8 cellular contexts compared by ENCODE assay signal in the genomic region with DNA sequence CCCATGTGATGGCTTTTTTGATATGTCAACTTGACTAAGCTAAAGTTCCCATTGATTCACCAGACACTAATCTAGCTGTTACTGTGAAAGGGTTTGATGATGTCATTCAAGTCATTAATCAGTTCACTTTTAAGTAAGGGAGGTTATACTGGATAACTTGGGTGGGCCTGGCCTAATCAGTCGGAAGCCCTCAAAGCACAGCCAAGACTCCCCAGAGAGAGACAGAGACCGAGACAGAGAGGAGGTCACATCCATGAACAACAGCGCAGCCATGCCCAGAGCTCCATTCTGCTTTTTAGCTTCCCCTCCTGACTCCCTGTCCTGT.
A peak's percentile ranks its signal among the peaks of the same experiment; 100 is the strongest.
DNase-seq lines count a peak whose midpoint lies in the region; TF ChIP-seq lines count a peak whose summit lies in the region.
"Had no signal": no experiment of that assay in that cellular context is flagged by ENCODE, and none has a peak within 500 bp of the region (broad histone marks: within the 10 kb centered on the region; RNA-seq: fewer than 3 reads in every experiment).

No MANE protein-coding gene starts in this region.

- no peaks in the 10 kb centered on the region for H3K9me2 ChIP-seq in DOHH2 (replicated peaks; ENCODE audit: control insufficient read depth, low read length)

- H3K27me3 ChIP-seq in DOHH2 (ENCODE audit: control insufficient read depth, low read length) (peaks cover 58% of the 10 kb centered on the region), KMS-11 (ENCODE audit: insufficient read depth, low read depth) (peaks cover 7% of the 10 kb centered on the region; the same call in 1 of the 2 replicates), mammary epithelial cell (ENCODE audit: insufficient read depth, low read length) (no peaks in the 10 kb centered on the region), tibial nerve (no peaks in the 10 kb centered on the region)
- H3K27me3 ChIP-seq: MG63 had no signal

- H3K4me3 Mint-ChIP-seq in neural crest cell, result peak overlapping the region; percentile 84

- H3K36me3 Mint-ChIP-seq in neural crest cell (ENCODE audit: low read depth), result no peaks in the 10 kb centered on the region

- H3K4me1 ChIP-seq in DOHH2 (ENCODE audit: control insufficient read depth, low read length) (peaks cover 7% of the 10 kb centered on the region), KMS-11 (ENCODE audit: low read depth, poor library complexity, severe bottlenecking) (peaks cover 9% of the 10 kb centered on the region), mammary epithelial cell (ENCODE audit: insufficient read depth, low read length) (peaks cover 35% of the 10 kb centered on the region), tibial nerve (peaks cover 0 to 15% (median 0%) of the 10 kb centered on the region in 4 donors)

- DNase-seq in mammary epithelial cell (no peak), neural crest cell (ENCODE audit: low read depth, low spot score) (no peak), tibial nerve (ENCODE audit: low spot score in 2 of 2) (no peak), NCI-H2171 (lab: John Stamatoyannopoulos, UW) (no peak)
- no peak for DNase-seq in central memory CD4-positive, alpha-beta T cell

- no peak for TF ChIP-seq EP300 in tibial nerve (IDR thresholded peaks at IDR 0.05)

- no TSS peak for BruUV-seq in mammary epithelial cell (replicated peaks; lab: Mats Ljungman, UMichigan)

- intact Hi-C loops in mammary epithelial cell (cut with micrococcal nuclease), result loop anchor here (1.0 to 5.0 kb wide), 5 partner anchors 167 to 556 kb away; no protein-coding TSS in a partner anchor

- H3K79me2 ChIP-seq in DOHH2 (ENCODE audit: control insufficient read depth, low read length) (no peaks in the 10 kb centered on the region), KMS-11 (ENCODE audit: insufficient read depth, low read depth) (no peaks in the 10 kb centered on the region), mammary epithelial cell (ENCODE audit: insufficient read depth, low read length) (no peaks in the 10 kb centered on the region)

- WGBS in mammary epithelial cell (ENCODE audit: low coverage, missing lambda C conversion rate), result 100% methylated on average over 3 of the region's 3 CpGs
- WGBS in tibial nerve, 2 donors, result 92 to 96% methylated on average over 3 of the region's 3 CpGs

- H3K27ac ChIP-seq in DOHH2 (ENCODE audit: low read depth, low read length), result no peak overlapping the region
- H3K27ac ChIP-seq in KMS-11, result no peak overlapping the region
- H3K27ac ChIP-seq in mammary epithelial cell (ENCODE audit: insufficient read depth, low read depth, low read length), result no peak overlapping the region
- H3K27ac ChIP-seq in tibial nerve, result no peak overlapping the region

- TF ChIP-seq CTCF in DOHH2 (IDR thresholded peaks at IDR 0.05; ENCODE audit: low read depth, low read length, poor library complexity, severe bottlenecking), result no peak
- TF ChIP-seq CTCF in KMS-11 (conservative IDR thresholded peaks at IDR 0.05; ENCODE audit: low read depth, low read length), result no peak
- no peak for TF ChIP-seq CTCF in mammary epithelial cell (conservative IDR thresholded peaks at IDR 0.05 in 1 of 2, IDR thresholded peaks at IDR 0.05 in 1 of 2; ENCODE audit: extremely low read depth in 1 of 2, insufficient read depth in 1 of 2, low read depth in 1 of 2, low read length in 2 of 2)
- no peak for TF ChIP-seq CTCF in neural crest cell (conservative IDR thresholded peaks at IDR 0.05)
- no peak for TF ChIP-seq CTCF in tibial nerve (IDR thresholded peaks at IDR 0.05)

- H3K4me1 Mint-ChIP-seq in neural crest cell, result peaks cover 11% of the 10 kb centered on the region

- no peaks in the 10 kb centered on the region for H3F3A ChIP-seq in DOHH2 (ENCODE audit: control insufficient read depth, insufficient read depth)

- no peak overlapping the region for H3K27ac Mint-ChIP-seq in neural crest cell (ENCODE audit: unreplicated experiment)

- no peak overlapping the region for H3K4me3 ChIP-seq in DOHH2 (ENCODE audit: low read length)
- no peak overlapping the region for H3K4me3 ChIP-seq in KMS-11 (IDR thresholded peaks at IDR 0.05; ENCODE audit: insufficient read depth, low read depth, low read length)
- H3K4me3 ChIP-seq in mammary epithelial cell (replicated peaks in 1 of 3; ENCODE audit: insufficient read depth in 1 of 3, low read depth in 2 of 3, low read length in 3 of 3), result no peak overlapping the region
- H3K4me3 ChIP-seq in tibial nerve, result peak overlapping the region in 1 of 4 donors; percentile 56

- no peaks in the 10 kb centered on the region for H3K9me3 Mint-ChIP-seq in neural crest cell

- H3K4me2 ChIP-seq in DOHH2 (ENCODE audit: low read length) (peak overlapping the region; percentile 77; the same call in 1 of the 2 replicates), KMS-11 (peak overlapping the region; percentile 79; the same call in 1 of the 2 replicates), mammary epithelial cell (ENCODE audit: insufficient read depth, low read depth, low read length) (peak overlapping the region; percentile 98)

- H3K9me3 ChIP-seq in DOHH2 (ENCODE audit: control insufficient read depth, insufficient read depth, low read length), result no peaks in the 10 kb centered on the region
- no peaks in the 10 kb centered on the region for H3K9me3 ChIP-seq in mammary epithelial cell (replicated peaks; ENCODE audit: insufficient read depth, low read length)
- H3K9me3 ChIP-seq in tibial nerve, result no peaks in the 10 kb centered on the region
- H3K9me3 ChIP-seq: MG63 had no signal

- H3K27me3 Mint-ChIP-seq in neural crest cell (ENCODE audit: low read depth), result peaks cover 29% of the 10 kb centered on the region

- in situ Hi-C loops in mammary epithelial cell (cut with MboI; ENCODE audit: low sequenced_read_pairs in 2 of 2), result loop anchor here in 1 of 2 donors (10.0 kb wide), 2 partner anchors 460 to 560 kb away; no protein-coding TSS in a partner anchor

- no peak overlapping the region for H3K9ac ChIP-seq in KMS-11
- no peak overlapping the region for H3K9ac ChIP-seq in mammary epithelial cell (ENCODE audit: insufficient read depth, low read length)

- dilution Hi-C loops in mammary epithelial cell (cut with HindIII; ENCODE audit: low sequenced_read_pairs), result no loop called here

- H4K20me1 ChIP-seq in DOHH2 (ENCODE audit: control insufficient read depth, insufficient read depth, low read depth, low read length) (no peaks in the 10 kb centered on the region), KMS-11 (ENCODE audit: insufficient read depth) (no peaks in the 10 kb centered on the region), mammary epithelial cell (ENCODE audit: insufficient read depth, low read length) (no peaks in the 10 kb centered on the region)

- no peaks in the 10 kb centered on the region for H3K36me3 ChIP-seq in DOHH2 (ENCODE audit: control insufficient read depth, low read length)
- no peaks in the 10 kb centered on the region for H3K36me3 ChIP-seq in KMS-11 (ENCODE audit: insufficient read depth)
- no peaks in the 10 kb centered on the region for H3K36me3 ChIP-seq in mammary epithelial cell (ENCODE audit: insufficient read depth, low read length)
- no peaks in the 10 kb centered on the region for H3K36me3 ChIP-seq in tibial nerve
- H3K36me3 ChIP-seq: MG63 had no signal

- CTCF ChIA-PET in mammary epithelial cell (lab: Charles Lee; ENCODE audit: low non-redundant PET), result no interaction called here

- peak overlapping the region; percentile 99 for H2AFZ ChIP-seq in KMS-11 (ENCODE audit: low read depth)
- H2AFZ ChIP-seq in mammary epithelial cell (ENCODE audit: low read depth, low read length), result peak overlapping the region; percentile 96

- TF ChIP-seq POLR2A in tibial nerve (IDR thresholded peaks at IDR 0.05), result no peak
